15 cellular contexts compared by ENCODE assay signal in genomic region chr5:123518111-123518510, GRCh38. TPM values are rescaled to one million over a fixed set of nuclear protein-coding genes. Genes with fewer than 3 reads are reported as not detected.
A peak's percentile ranks its signal among the peaks of the same experiment; 100 is the strongest.
DNase-seq lines count a peak whose midpoint lies in the region; ATAC-seq, FAIRE-seq and TF ChIP-seq lines count a peak whose summit lies in the region.
"Had no signal": no experiment of that assay in that cellular context is flagged by ENCODE, and none has a peak within 500 bp of the region (broad histone marks: within the 10 kb centered on the region; RNA-seq: fewer than 3 reads in every experiment).

No MANE protein-coding gene starts in this region.

- H3K9me3 ChIP-seq in T-helper 17 cell (ENCODE audit: control insufficient read depth, low read length, poor library complexity, severe bottlenecking) = no peaks in the 10 kb centered on the region
- no peaks in the 10 kb centered on the region for H3K9me3 ChIP-seq in small intestine (ENCODE audit: control insufficient read depth, low read depth)
- H3K9me3 ChIP-seq: adrenal gland, Caco-2, upper lobe of right lung had no signal

- CTCF ChIA-PET in activated CD4-positive, alpha-beta T cell treated with anti-CD3 and anti-CD28 coated beads, Interleukin-2, amount 10 ng/mL, durations not matched to agents 7 days and 5 days (lab: Charles Lee) = interaction anchor here (0.7 kb wide), 1 partner anchor 23 kb away, joined by 4 read pairs; no protein-coding TSS in a partner anchor

- H3K4me1 Mint-ChIP-seq in activated CD4-positive, alpha-beta T cell treated with anti-CD3 and anti-CD28 coated beads, Interleukin-2, amount 10 ng/mL, durations not matched to agents 7 days and 5 days = peaks cover 57% of the 10 kb centered on the region
- H3K4me1 Mint-ChIP-seq in T-helper 17 cell (peaks cover 45% of the 10 kb centered on the region), chondrocyte (ENCODE audit: low read depth) (peaks cover 47% of the 10 kb centered on the region)

- H3K4me3 ChIP-seq in small intestine (ENCODE audit: low read depth in 1 of 2, low read length in 2 of 2) = no peak overlapping the region
- H3K4me3 ChIP-seq: adrenal gland, upper lobe of right lung had no signal

- peak; percentile 34 for ATAC-seq in HG02885 (IDR thresholded peaks at IDR 0.05; ENCODE audit: poor library complexity, unreplicated experiment)
- no peak for ATAC-seq in T-helper 17 cell
- ATAC-seq in HG02840 (IDR thresholded peaks at IDR 0.05; ENCODE audit: low FRiP score, unreplicated experiment) = no peak
- ATAC-seq: upper lobe of right lung had no signal

- TF ChIP-seq CTCF in chondrocyte (IDR thresholded peaks at IDR 0.05) = no peak

- H3K27ac Mint-ChIP-seq in activated CD4-positive, alpha-beta T cell treated with anti-CD3 and anti-CD28 coated beads, Interleukin-2, amount 10 ng/mL, durations not matched to agents 7 days and 5 days = no peak overlapping the region
- H3K27ac Mint-ChIP-seq in T-helper 17 cell (peak overlapping the region; percentile 22), chondrocyte (ENCODE audit: unreplicated experiment) (no peak overlapping the region)

- no peaks in the 10 kb centered on the region for H3K27me3 Mint-ChIP-seq in activated CD4-positive, alpha-beta T cell treated with anti-CD3 and anti-CD28 coated beads, Interleukin-2, amount 10 ng/mL, durations not matched to agents 7 days and 5 days
- H3K27me3 Mint-ChIP-seq in T-helper 17 cell (no peaks in the 10 kb centered on the region), chondrocyte (ENCODE audit: low read depth) (no peaks in the 10 kb centered on the region)

- FAIRE-seq in small intestine (lab: Jason Lieb, UNC) = no peak

- no peaks in the 10 kb centered on the region for H3K36me3 ChIP-seq in small intestine (ENCODE audit: control insufficient read depth in 2 of 2, insufficient read depth in 2 of 2, low read length in 2 of 2)
- H3K36me3 ChIP-seq: adrenal gland, upper lobe of right lung had no signal

- no peaks in the 10 kb centered on the region for H3K27me3 ChIP-seq in small intestine (ENCODE audit: control insufficient read depth in 2 of 2, insufficient read depth in 2 of 2, low read length in 2 of 2)
- H3K27me3 ChIP-seq: adrenal gland, upper lobe of right lung had no signal

- no peak overlapping the region for H3K27ac ChIP-seq in small intestine (ENCODE audit: low read depth in 1 of 2, low read length in 1 of 2)
- H3K27ac ChIP-seq: adrenal gland, parathyroid adenoma, RWPE1, upper lobe of right lung had no signal

- peaks cover 8 to 13% of the 10 kb centered on the region in 2 donors for H3K4me1 ChIP-seq in small intestine (ENCODE audit: control insufficient read depth in 2 of 2, insufficient read depth in 1 of 2, low read depth in 1 of 2, low read length in 1 of 2)
- H3K4me1 ChIP-seq: parathyroid adenoma had no signal

- POLR2A ChIA-PET in activated CD4-positive, alpha-beta T cell treated with anti-CD3 and anti-CD28 coated beads, Interleukin-2, amount 10 ng/mL, durations not matched to agents 7 days and 5 days (lab: Charles Lee) = no interaction called here

- peak; percentile 6 for DNase-seq in activated CD4-positive, alpha-beta T cell treated with anti-CD3 and anti-CD28 coated beads, Interleukin-2, amount 10 ng/mL, durations not matched to agents 7 days and 5 days
- no peak for DNase-seq in activated CD4-positive, alpha-beta T cell treated with anti-CD3 and anti-CD28 coated beads for 4 hours
- no peak for DNase-seq in T-helper 17 cell
- peak; percentile 34 for DNase-seq in small intestine
- no peak for DNase-seq in chondrocyte (ENCODE audit: low spot score)
- no peak for DNase-seq in GM03348 (ENCODE audit: low spot score)
- DNase-seq: adrenal gland, Caco-2, cortex of kidney, T-helper 9 cell, upper lobe of right lung had no signal

- peaks cover 11% of the 10 kb centered on the region for H3K36me3 Mint-ChIP-seq in activated CD4-positive, alpha-beta T cell treated with anti-CD3 and anti-CD28 coated beads, Interleukin-2, amount 10 ng/mL, durations not matched to agents 7 days and 5 days (ENCODE audit: low read depth)
- H3K36me3 Mint-ChIP-seq in T-helper 17 cell (ENCODE audit: low read depth) (no peaks in the 10 kb centered on the region), chondrocyte (ENCODE audit: low read depth) (no peaks in the 10 kb centered on the region)

- H3K9me3 Mint-ChIP-seq in activated CD4-positive, alpha-beta T cell treated with anti-CD3 and anti-CD28 coated beads, Interleukin-2, amount 10 ng/mL, durations not matched to agents 7 days and 5 days = no peaks in the 10 kb centered on the region
- H3K9me3 Mint-ChIP-seq in chondrocyte (ENCODE audit: low read depth) = no peaks in the 10 kb centered on the region

- no peak overlapping the region for H3K4me3 Mint-ChIP-seq in activated CD4-positive, alpha-beta T cell treated with anti-CD3 and anti-CD28 coated beads, Interleukin-2, amount 10 ng/mL, durations not matched to agents 7 days and 5 days
- H3K4me3 Mint-ChIP-seq in T-helper 17 cell (no peak overlapping the region), chondrocyte (ENCODE audit: unreplicated experiment) (no peak overlapping the region)

RNA-seq across cellular contexts. Expression of gene CSNK1G3, which starts 6.1 kb away (rescaled TPM):
- 10 to 100 TPM; 30.8 to 33.9 TPM for total RNA-seq in activated CD4-positive, alpha-beta T cell treated with anti-CD3 and anti-CD28 coated beads, Interleukin-2, amount 10 ng/mL, durations not matched to agents 7 days and 5 days
- total RNA-seq in T-helper 17 cell (10 to 100 TPM; 61.8 to 65.7 TPM), chondrocyte (39.4 to 46.6 TPM (median 42.2 TPM) in 3 replicates)
- 10 to 100 TPM; 16.7 to 21.5 (median 18.9) TPM for polyA plus RNA-seq in small intestine

Comparison
In these comparisons a context has a peak if more than half of its experiments do, and no peak if none do; other contexts are left out.
1. DNase-seq: peak in activated CD4-positive, alpha-beta T cell treated with anti-CD3 and anti-CD28 coated beads, Interleukin-2, amount 10 ng/mL, durations not matched to agents 7 days and 5 days (single experiment) and small intestine (single experiment); none in activated CD4-positive, alpha-beta T cell treated with anti-CD3 and anti-CD28 coated beads for 4 hours (0 of 2), T-helper 17 cell (0 of 3), chondrocyte (single experiment) and GM03348 (single experiment).